Comparison of ENCODE assay signal across 8 cellular contexts in the genomic region with DNA sequence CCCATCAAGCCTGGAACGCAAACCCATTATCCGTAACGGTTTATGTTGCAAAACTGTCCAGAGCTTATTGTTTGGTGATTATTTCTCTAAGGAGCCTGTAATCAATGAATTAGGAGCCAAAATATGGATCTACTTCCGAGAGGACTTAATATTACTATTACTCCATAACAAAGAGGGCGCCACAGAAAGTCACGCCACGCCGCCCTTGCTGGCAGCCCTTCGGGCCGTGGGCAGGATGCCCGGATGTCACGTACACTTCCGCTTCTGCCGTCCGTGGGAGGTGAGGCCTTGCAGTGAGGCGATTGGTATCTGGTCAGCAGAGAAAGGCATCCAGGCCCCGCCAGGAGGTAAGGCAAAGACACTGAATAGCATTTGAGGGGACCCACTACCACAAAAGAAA. TPM values are rescaled to one million over a fixed set of nuclear protein-coding genes. Genes with fewer than 3 reads are reported as not detected.
"Had no signal": no experiment of that assay in that cellular context is flagged by ENCODE, and none has a peak within 500 bp of the region (broad histone marks: within the 10 kb centered on the region; RNA-seq: fewer than 3 reads in every experiment).

A gene with protein sequence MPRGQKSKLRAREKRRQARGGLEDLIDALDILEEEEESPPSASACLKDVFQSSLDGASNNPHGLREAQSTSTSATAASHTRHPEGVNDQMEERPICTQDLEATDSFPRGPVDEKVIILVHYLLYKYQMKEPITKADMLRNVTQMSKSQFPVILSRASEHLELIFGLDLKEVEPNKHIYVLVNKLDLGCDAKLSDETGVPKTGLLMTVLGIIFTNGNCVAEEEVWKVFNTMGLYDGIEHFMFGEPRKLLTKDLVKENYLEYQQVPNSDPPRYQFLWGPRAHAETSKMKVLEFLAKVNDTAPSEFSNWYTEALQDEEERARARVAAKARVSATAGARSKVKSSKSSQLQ (plus strand): TSS at position 301 of the 400 bp plus-strand sequence. CDS start 13,317 bp downstream, outside the sequence.

- DNase-seq: IMR-90, KBM-7 had no signal

- ATAC-seq: HepG2 had no signal

- H3K27ac ChIP-seq: HL-60 had no signal

- FAIRE-seq: HepG2, HTR-8/SVneo had no signal

RNA-seq across cellular contexts. Expression of the gene that starts here (rescaled TPM):
- total RNA-seq: HepG2, HT-29, HT1080, IMR-90 had no signal
- polyA plus RNA-seq: HepG2, IgD-negative memory B cell, IMR-90 had no signal
